ENCODE assay signal across 22 cellular contexts in genomic region chr16:12723681-12724080, GRCh38.
"Had no signal": no experiment of that assay in that cellular context is flagged by ENCODE, and none has a peak within 500 bp of the region (broad histone marks: within the 10 kb centered on the region; RNA-seq: fewer than 3 reads in every experiment).

No MANE protein-coding gene starts in this region.

- H3K9ac ChIP-seq: neural progenitor cell had no signal

- H3K9me3 ChIP-seq: gastroesophageal sphincter, left lung, ovary, prostate gland had no signal

- H3K4me2 ChIP-seq: neural progenitor cell had no signal

- H3K27me3 Mint-ChIP-seq: activated naive CD8-positive, alpha-beta T cell treated with anti-CD3 and anti-CD28 coated beads, Interleukin-2, amount 10 ng/mL, durations not matched to agents 7 days and 5 days; naive thymus-derived CD8-positive, alpha-beta T cell; stimulated activated naive CD8-positive, alpha-beta T cell treated with anti-CD3 and anti-CD28 coated beads, Interleukin-15, amount 100 ng/mL, for 72 hours; T-helper 17 cell had no signal

- ATAC-seq: activated T-cell treated with anti-CD3 and anti-CD28 coated beads, Interleukin-2, amount 50 U/mL, for 4 hours; gastroesophageal sphincter; left lung; naive thymus-derived CD8-positive, alpha-beta T cell; stimulated activated naive CD8-positive, alpha-beta T cell treated with anti-CD3 and anti-CD28 coated beads, Interleukin-15, amount 100 ng/mL, for 72 hours; T-helper 17 cell had no signal

- H3K27me3 ChIP-seq: gastroesophageal sphincter, left lung, neural progenitor cell, ovary, tibial artery had no signal

- H3K36me3 ChIP-seq: gastroesophageal sphincter, neural progenitor cell, ovary, prostate gland had no signal

- H3K4me1 ChIP-seq: gastroesophageal sphincter, left lung, prostate gland, tibial artery had no signal

- H3K27ac ChIP-seq: coronary artery, epithelial cell of prostate, gastroesophageal sphincter, left lung, neural progenitor cell, ovary, prostate gland, tibial artery, VCaP had no signal

- H3K4me3 ChIP-seq: coronary artery, gastroesophageal sphincter, left lung, lung, neural progenitor cell, ovary, prostate gland, tibial artery had no signal

- H3K9me3 Mint-ChIP-seq: activated T-cell treated with anti-CD3 and anti-CD28 coated beads, Interleukin-2, amount 50 U/mL, for 4 hours; activated T-helper 2 cell treated with anti-CD3 and anti-CD28 coated beads, Interferon-gamma antibody, Interleukin-2, Interleukin-4, amounts not matched to agents 10 μg/mL and 5 μg/mL and 100 μg/mL, durations not matched to agents 14 hours and 24 hours and 36 hours had no signal

- H3K27ac Mint-ChIP-seq: activated naive CD8-positive, alpha-beta T cell treated with anti-CD3 and anti-CD28 coated beads, Interleukin-2, amount 10 ng/mL, durations not matched to agents 7 days and 5 days; activated T-helper 2 cell treated with anti-CD3 and anti-CD28 coated beads, Interferon-gamma antibody, Interleukin-2, Interleukin-4, amounts not matched to agents 10 μg/mL and 5 μg/mL and 100 μg/mL, durations not matched to agents 14 hours and 24 hours and 36 hours; naive thymus-derived CD8-positive, alpha-beta T cell; neural progenitor cell; T-helper 17 cell had no signal

- DNase-seq: activated CD8-positive, alpha-beta memory T cell treated with anti-CD3 and anti-CD28 coated beads, Interleukin-2, amount 50 U/mL, for 48 hours; activated naive CD4-positive, alpha-beta T cell treated with Interleukin-2 at 50 U/mL for 16 hours; activated naive CD8-positive, alpha-beta T cell treated with anti-CD3 and anti-CD28 coated beads, Interleukin-2, amount 10 ng/mL, durations not matched to agents 7 days and 5 days; activated T-cell treated with anti-CD3 and anti-CD28 coated beads, Interleukin-2, amount 50 U/mL, for 4 hours; amniotic stem cell; cerebellar nuclear complex; left lung; naive thymus-derived CD8-positive, alpha-beta T cell; ovary; stimulated activated CD4-positive, alpha-beta T cell treated with anti-CD3 and anti-CD28 coated beads, Interleukin-12 subunit alpha, Interleukin-12 subunit beta, amount 100 ng/mL, for 4 hours; stimulated activated CD4-positive, alpha-beta T cell treated with anti-CD3 and anti-CD28 coated beads, Interleukin-1b, Interleukin-23, amount 100 ng/mL, for 48 hours; stimulated activated naive CD8-positive, alpha-beta T cell treated with anti-CD3 and anti-CD28 coated beads, Interleukin-15, amount 100 ng/mL, for 72 hours; T-helper 17 cell; tibial artery had no signal

- H3K4me3 Mint-ChIP-seq: activated naive CD8-positive, alpha-beta T cell treated with anti-CD3 and anti-CD28 coated beads, Interleukin-2, amount 10 ng/mL, durations not matched to agents 7 days and 5 days; activated T-cell treated with anti-CD3 and anti-CD28 coated beads, Interleukin-2, amount 50 U/mL, for 4 hours; naive thymus-derived CD8-positive, alpha-beta T cell; neural progenitor cell; stimulated activated naive CD8-positive, alpha-beta T cell treated with anti-CD3 and anti-CD28 coated beads, Interleukin-15, amount 100 ng/mL, for 72 hours; T-helper 17 cell had no signal

- H3K4me1 Mint-ChIP-seq: activated naive CD8-positive, alpha-beta T cell treated with anti-CD3 and anti-CD28 coated beads, Interleukin-2, amount 10 ng/mL, durations not matched to agents 7 days and 5 days; stimulated activated naive CD8-positive, alpha-beta T cell treated with anti-CD3 and anti-CD28 coated beads, Interleukin-15, amount 100 ng/mL, for 72 hours had no signal

- H2AFZ ChIP-seq: neural progenitor cell had no signal
